Comparison of ENCODE assay signal across 8 cellular contexts in genomic region chr2:170715062-170715931, GRCh38. TPM values are rescaled to one million over a fixed set of nuclear protein-coding genes. Genes with fewer than 3 reads are reported as not detected.
DNase-seq lines count a peak whose midpoint lies in the region; TF ChIP-seq lines count a peak whose summit lies in the region.

Gene SP5 (plus strand): TSS chr2:170715337. CDS start chr2:170715513, 176 bp downstream.

- H2AFZ ChIP-seq in mesenchymal stem cell (ENCODE audit: low read depth, low read length) = no peak within 1 kb of the TSS

- H3K79me1 ChIP-seq in mesenchymal stem cell (replicated peaks; ENCODE audit: low read length, poor library complexity, severe bottlenecking) = no peaks in the 10 kb centered on the region

- no peak within 1 kb of the TSS for H2BK120ac ChIP-seq in mesenchymal stem cell (ENCODE audit: low read depth, low read length)

- no peak within 1 kb of the TSS for H2AK5ac ChIP-seq in mesenchymal stem cell (ENCODE audit: low read length, severe bottlenecking)

- H2BK12ac ChIP-seq in mesenchymal stem cell (ENCODE audit: low read length in 2 of 2) = peak within 1 kb of the TSS in 1 of 2 experiments; percentile 18

- H3K9me3 ChIP-seq in endocrine pancreas (ENCODE audit: control insufficient read depth, low read length) (no peaks in the 10 kb centered on the region), mesenchymal stem cell (ENCODE audit: control insufficient read depth, low read length) (no peaks in the 10 kb centered on the region), tibial artery (no peaks in the 10 kb centered on the region)

- H3K4me2 ChIP-seq in mesenchymal stem cell (ENCODE audit: low read length, poor library complexity, severe bottlenecking) = peak within 1 kb of the TSS; percentile 83

- H3K14ac ChIP-seq in mesenchymal stem cell (ENCODE audit: low read length in 2 of 2) = peak within 1 kb of the TSS in 1 of 2 experiments; percentile 55

- H3K27me3 ChIP-seq in endocrine pancreas (ENCODE audit: control insufficient read depth, insufficient read depth, low read length) (peaks cover 9% of the 10 kb centered on the region), mesenchymal stem cell (ENCODE audit: control insufficient read depth in 1 of 2, insufficient read depth in 1 of 2, low read length in 2 of 2) (peaks cover 77 to 88% of the 10 kb centered on the region in 2 experiments), tibial artery (peaks cover 0 to 61% of the 10 kb centered on the region in 2 donors)

- no peaks in the 10 kb centered on the region for H3K4me1 ChIP-seq in endocrine pancreas (ENCODE audit: control insufficient read depth, insufficient read depth, low read length)
- H3K4me1 ChIP-seq in mesenchymal stem cell (ENCODE audit: control insufficient read depth, insufficient read depth, low read depth, low read length) = peaks cover 43% of the 10 kb centered on the region
- peaks cover 0 to 52% (median 48%) of the 10 kb centered on the region in 4 donors for H3K4me1 ChIP-seq in tibial artery

- no peak within 1 kb of the TSS for H4K8ac ChIP-seq in mesenchymal stem cell (ENCODE audit: low read length)

- H2BK15ac ChIP-seq in mesenchymal stem cell (ENCODE audit: low read depth, poor library complexity, severe bottlenecking) = no peak within 1 kb of the TSS

- peak within 1 kb of the TSS in 1 of 2 experiments; percentile 59 for H3K23ac ChIP-seq in mesenchymal stem cell (ENCODE audit: low read length in 2 of 2)

- no peak within 1 kb of the TSS for H3K4ac ChIP-seq in mesenchymal stem cell (ENCODE audit: low read depth in 1 of 2, low read length in 2 of 2)

- H3K9ac ChIP-seq in endocrine pancreas (ENCODE audit: control insufficient read depth, insufficient read depth, low read length) = no peak within 1 kb of the TSS
- H3K9ac ChIP-seq in mesenchymal stem cell (ENCODE audit: low read length) = peak within 1 kb of the TSS; percentile 45

- H3K4me3 ChIP-seq in WI38 (ENCODE audit: low read depth, low read length) = peak within 1 kb of the TSS; percentile 35
- H3K4me3 ChIP-seq in endocrine pancreas (ENCODE audit: control insufficient read depth, insufficient read depth, low read length) = peak within 1 kb of the TSS; percentile 73
- H3K4me3 ChIP-seq in mesenchymal stem cell (ENCODE audit: insufficient read depth in 1 of 2, low read depth in 1 of 2, low read length in 2 of 2) = peak within 1 kb of the TSS; percentile 55 to 75
- peak within 1 kb of the TSS; percentile 47 to 63 for H3K4me3 ChIP-seq in tibial artery

- H3K18ac ChIP-seq in mesenchymal stem cell (ENCODE audit: low read depth in 1 of 2, low read length in 2 of 2) = no peak within 1 kb of the TSS

- TF ChIP-seq CTCF in WI38 (IDR thresholded peaks at IDR 0.05; ENCODE audit: low read depth, low read length) (no peak), tibial artery (IDR thresholded peaks at IDR 0.05) (peak in 1 of 2 experiments; percentile 4)

- peak; percentile 29 for DNase-seq in DMS153 (lab: John Stamatoyannopoulos, UW)
- DNase-seq in LHCN-M2 (ENCODE audit: low read depth) = peak; percentile 25
- peak; percentile 62 for DNase-seq in mesenchymal stem cell
- DNase-seq in tibial artery = peak; percentile 51 to 78
- DNase-seq in AML-193 (lab: John Stamatoyannopoulos, UW) = no peak
- DNase-seq in cerebellar cortex (ENCODE audit: low spot score) = no peak

- H3K36me3 ChIP-seq in endocrine pancreas (ENCODE audit: control insufficient read depth, insufficient read depth, low read length) (no peaks in the 10 kb centered on the region), mesenchymal stem cell (ENCODE audit: control insufficient read depth in 1 of 2, insufficient read depth in 2 of 2, low read depth in 1 of 2, low read length in 2 of 2) (no peaks in the 10 kb centered on the region), tibial artery (no peaks in the 10 kb centered on the region)

- H3K27ac ChIP-seq in mesenchymal stem cell (ENCODE audit: low read length, poor library complexity, severe bottlenecking) = no peak within 1 kb of the TSS
- H3K27ac ChIP-seq in tibial artery = peak within 1 kb of the TSS in 1 of 2 donors; percentile 55

- intact Hi-C loops in tibial artery (cut with DNase I; ENCODE audit: low total_unique reads) = loop anchor here (5.0 to 10.0 kb wide), 2 partner anchors 102 to 310 kb away; partner anchors contain the start of gene GAD1

- H4K91ac ChIP-seq in mesenchymal stem cell (ENCODE audit: low read length) = no peak within 1 kb of the TSS

- no peak within 1 kb of the TSS for H2BK5ac ChIP-seq in mesenchymal stem cell (ENCODE audit: low read depth, low read length, poor library complexity, severe bottlenecking)

- WGBS in mesenchymal stem cell = under 1% methylated on average over 54 of the region's 62 CpGs

RNA-seq across cellular contexts. Expression of gene SP5, which starts in this region (rescaled TPM):
- total RNA-seq in LHCN-M2 (2014; rRNA removed) = 0.13 TPM in 1 of 2 replicates, not detected in the other
- polyA plus RNA-seq in LHCN-M2 (2012) = not detected
- not detected for polyA plus RNA-seq in mesenchymal stem cell (2013, experiment 1 of 2)
- not detected for polyA plus RNA-seq in mesenchymal stem cell (2013, experiment 2 of 2)

Comparison
In these comparisons a context has a peak if more than half of its experiments do, and no peak if none do; other contexts are left out.
1. Peak in DNase-seq in LHCN-M2; RNA of the gene not detected or under 1 TPM.
2. DNase-seq: peak in DMS153 (single experiment), mesenchymal stem cell (single experiment) and tibial artery (2 of 2); none in AML-193 (0 of 2) and cerebellar cortex (single experiment).
3. Peak in every context shown above with its lines, with median percentiles within 50 percentile points of each other: H3K4me3 ChIP-seq.